In the genomic region with DNA sequence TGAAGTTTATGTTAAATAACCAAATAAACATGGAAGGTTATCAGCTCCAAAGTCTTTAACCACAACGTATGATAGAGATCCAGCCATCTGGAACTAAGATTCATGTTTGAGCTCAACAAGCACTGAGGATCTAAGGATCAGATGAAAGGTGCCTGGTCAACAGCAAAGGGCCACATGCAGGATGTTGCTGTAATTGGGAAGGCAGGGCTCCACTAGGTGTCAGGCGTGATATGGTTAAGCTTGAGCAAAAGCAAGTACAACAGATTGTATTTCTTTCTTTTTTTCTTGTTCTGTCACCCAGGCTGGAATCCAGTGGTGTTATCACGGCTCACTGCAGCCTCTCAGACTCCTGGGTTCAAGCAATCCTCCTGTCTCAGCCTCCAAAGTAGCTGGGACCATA, we compare ENCODE assay signal across 14 cellular contexts. TPM values are rescaled to one million over a fixed set of nuclear protein-coding genes. Genes with fewer than 3 reads are reported as not detected.
A peak's percentile ranks its signal among the peaks of the same experiment; 100 is the strongest.
DNase-seq lines count a peak whose midpoint lies in the region; ATAC-seq and TF ChIP-seq lines count a peak whose summit lies in the region.
"Had no signal": no experiment of that assay in that cellular context is flagged by ENCODE, and none has a peak within 500 bp of the region (broad histone marks: within the 10 kb centered on the region; RNA-seq: fewer than 3 reads in every experiment).

No MANE protein-coding gene starts in this region.

- no peaks in the 10 kb centered on the region for H3K4me1 ChIP-seq in smooth muscle cell (ENCODE audit: low read depth)
- H3K4me1 ChIP-seq: prostate gland had no signal

- no peaks in the 10 kb centered on the region for H3K9me3 ChIP-seq in smooth muscle cell (replicated peaks; ENCODE audit: low read depth)
- H3K9me3 ChIP-seq: prostate gland had no signal

- H3K36me3 ChIP-seq in smooth muscle cell (ENCODE audit: low read depth), result no peaks in the 10 kb centered on the region
- H3K36me3 ChIP-seq: prostate gland had no signal

- 54% methylated on average over 3 of the region's 3 CpGs for WGBS in smooth muscle cell (ENCODE audit: low lambda C conversion rate)

- H3K9ac ChIP-seq in smooth muscle cell (ENCODE audit: low read depth), result no peak overlapping the region
- H3K9ac ChIP-seq: BLaER1 had no signal

- peaks cover 31% of the 10 kb centered on the region for H4K20me1 ChIP-seq in smooth muscle cell (ENCODE audit: low read depth)

- H3K27me3 Mint-ChIP-seq in activated naive CD4-positive, alpha-beta T cell treated with anti-CD3 and anti-CD28 coated beads, Interleukin-2, amount 10 ng/mL, durations not matched to agents 7 days and 5 days, result no peaks in the 10 kb centered on the region
- no peaks in the 10 kb centered on the region for H3K27me3 Mint-ChIP-seq in type B pancreatic cell
- H3K27me3 Mint-ChIP-seq in natural killer cell (ENCODE audit: low read depth in 2 of 2), result no peaks in the 10 kb centered on the region

- no peak overlapping the region for H3K4me2 ChIP-seq in smooth muscle cell
- H3K4me2 ChIP-seq: BLaER1 had no signal

- TF ChIP-seq CTCF in fibroblast of mammary gland (conservative IDR thresholded peaks at IDR 0.05; ENCODE audit: control insufficient read depth, insufficient read depth, low read depth, low read length), result peak; percentile 16
- no peak for TF ChIP-seq CTCF in smooth muscle cell (IDR thresholded peaks at IDR 0.05; ENCODE audit: borderline replicate concordance, insufficient read depth, poor library complexity, severe bottlenecking)
- TF ChIP-seq CTCF in type B pancreatic cell (conservative IDR thresholded peaks at IDR 0.05), result no peak
- no peak for TF ChIP-seq CTCF in natural killer cell (IDR thresholded peaks at IDR 0.05)

- H2AFZ ChIP-seq in smooth muscle cell (ENCODE audit: low read depth), result no peak overlapping the region

- peaks cover 5% of the 10 kb centered on the region for H3K4me1 Mint-ChIP-seq in activated naive CD4-positive, alpha-beta T cell treated with anti-CD3 and anti-CD28 coated beads, Interleukin-2, amount 10 ng/mL, durations not matched to agents 7 days and 5 days
- H3K4me1 Mint-ChIP-seq in type B pancreatic cell (ENCODE audit: unreplicated experiment) (peaks cover 17% of the 10 kb centered on the region), natural killer cell (no peaks in the 10 kb centered on the region)

- peak; percentile 44 for DNase-seq in activated naive CD4-positive, alpha-beta T cell treated with anti-CD3 and anti-CD28 coated beads, Interleukin-2, amount 10 ng/mL, durations not matched to agents 7 days and 5 days
- no peak for DNase-seq in activated naive CD4-positive, alpha-beta T cell treated with anti-CD3 and anti-CD28 coated beads, Interleukin-2, amount 50 U/mL, for 16 hours
- DNase-seq in NCI-H748 treated with DMSO at 0.1 percent for 48 hours (lab: John Stamatoyannopoulos, UW) (peak; percentile 6), fibroblast of mammary gland (ENCODE audit: low read depth) (no peak), smooth muscle cell (lab: John Stamatoyannopoulos, UW; ENCODE audit: unreplicated experiment) (no peak), NCI-H446 treated with DMSO at 0.1 percent for 48 hours (lab: John Stamatoyannopoulos, UW) (no peak), type B pancreatic cell (ENCODE audit: extremely low spot score, unreplicated experiment) (no peak), natural killer cell (no peak)
- DNase-seq: activated T-cell treated with anti-CD3 and anti-CD28 coated beads, Interleukin-2, amount 50 U/mL, for 4 hours; effector CD4-positive, alpha-beta T cell; islet precursor cell; NCI-H1930 had no signal

- no peaks in the 10 kb centered on the region for H3K27me3 ChIP-seq in smooth muscle cell (ENCODE audit: low read depth)
- H3K27me3 ChIP-seq: BLaER1 had no signal

- H3K79me2 ChIP-seq in smooth muscle cell (ENCODE audit: low read depth), result peaks cover 44% of the 10 kb centered on the region

- CTCF ChIA-PET in activated naive CD4-positive, alpha-beta T cell treated with anti-CD3 and anti-CD28 coated beads, Interleukin-2, amount 10 ng/mL, durations not matched to agents 7 days and 5 days (lab: Charles Lee), result interaction anchor here (0.9 to 1.4 kb wide), 3 partner anchors 9 to 106 kb away, joined by 3 to 5 read pairs (median 3); partner anchors contain the start of gene EBPL

- no peak overlapping the region for H3K4me3 Mint-ChIP-seq in activated naive CD4-positive, alpha-beta T cell treated with anti-CD3 and anti-CD28 coated beads, Interleukin-2, amount 10 ng/mL, durations not matched to agents 7 days and 5 days
- H3K4me3 Mint-ChIP-seq in type B pancreatic cell (no peak overlapping the region), natural killer cell (no peak overlapping the region)
- H3K4me3 Mint-ChIP-seq: activated T-cell treated with anti-CD3 and anti-CD28 coated beads, Interleukin-2, amount 50 U/mL, for 4 hours had no signal

- H3K27ac ChIP-seq in smooth muscle cell (ENCODE audit: low read depth), result peak overlapping the region; percentile 40
- H3K27ac ChIP-seq: BLaER1, prostate gland had no signal

- H3K27ac Mint-ChIP-seq in activated naive CD4-positive, alpha-beta T cell treated with anti-CD3 and anti-CD28 coated beads, Interleukin-2, amount 10 ng/mL, durations not matched to agents 7 days and 5 days, result no peak overlapping the region
- no peak overlapping the region for H3K27ac Mint-ChIP-seq in type B pancreatic cell
- H3K27ac Mint-ChIP-seq in natural killer cell, result no peak overlapping the region

- no peaks in the 10 kb centered on the region for H3K9me3 Mint-ChIP-seq in activated naive CD4-positive, alpha-beta T cell treated with anti-CD3 and anti-CD28 coated beads, Interleukin-2, amount 10 ng/mL, durations not matched to agents 7 days and 5 days
- peaks cover 4% of the 10 kb centered on the region for H3K9me3 Mint-ChIP-seq in type B pancreatic cell
- H3K9me3 Mint-ChIP-seq in natural killer cell, result no peaks in the 10 kb centered on the region
- H3K9me3 Mint-ChIP-seq: activated T-cell treated with anti-CD3 and anti-CD28 coated beads, Interleukin-2, amount 50 U/mL, for 4 hours had no signal

- H3F3A ChIP-seq in smooth muscle cell (ENCODE audit: low read depth), result peaks cover 9% of the 10 kb centered on the region

- peaks cover 8% of the 10 kb centered on the region for H3K36me3 Mint-ChIP-seq in activated naive CD4-positive, alpha-beta T cell treated with anti-CD3 and anti-CD28 coated beads, Interleukin-2, amount 10 ng/mL, durations not matched to agents 7 days and 5 days
- H3K36me3 Mint-ChIP-seq in type B pancreatic cell (peaks cover 38% of the 10 kb centered on the region), natural killer cell (no peaks in the 10 kb centered on the region)

- intact Hi-C loops in natural killer cell (cut with micrococcal nuclease), result no loop called here

- ATAC-seq in natural killer cell, result no peak
- ATAC-seq: activated T-cell treated with anti-CD3 and anti-CD28 coated beads, Interleukin-2, amount 50 U/mL, for 4 hours had no signal

- H3K4me3 ChIP-seq in fibroblast of mammary gland (ENCODE audit: control insufficient read depth, low read depth, low read length) (no peak overlapping the region), smooth muscle cell (no peak overlapping the region)
- H3K4me3 ChIP-seq: BLaER1, prostate gland had no signal

RNA-seq across cellular contexts. Expression of gene EBPL, which starts 12.0 kb away (rescaled TPM):
- total RNA-seq in smooth muscle cell (108 and 114 TPM in 2 replicates), type B pancreatic cell (ENCODE audit: low replicate concordance) (32.2 and 56.5 TPM in 2 replicates), natural killer cell (10 to 100 TPM in 2 of 3 donors, 1 to 10 TPM in 1; 7.1 to 11.3 (median 10.7) TPM)
- polyA plus RNA-seq in smooth muscle cell, result 75.3 and 86.5 TPM in 2 replicates

RNA-seq across cellular contexts. Expression of gene ARL11, which starts 50.9 kb away (rescaled TPM):
- total RNA-seq in smooth muscle cell (0.13 TPM in 1 of 2 replicates, not detected in the other), type B pancreatic cell (ENCODE audit: low replicate concordance) (0.83 TPM in 1 of 2 replicates, not detected in the other), natural killer cell (1 to 10 TPM in 1 of 3 donors, under 1 TPM in 2; 0.48 to 1.5 (median 0.61) TPM)
- polyA plus RNA-seq in smooth muscle cell, result 0.17 TPM in 1 of 2 replicates, not detected in the other

Comparison
In these comparisons a context has a peak if more than half of its experiments do, and no peak if none do; other contexts are left out.
1. DNase-seq: peak in activated naive CD4-positive, alpha-beta T cell treated with anti-CD3 and anti-CD28 coated beads, Interleukin-2, amount 10 ng/mL, durations not matched to agents 7 days and 5 days (single experiment) and NCI-H748 treated with DMSO at 0.1 percent for 48 hours (single experiment); none in activated naive CD4-positive, alpha-beta T cell treated with anti-CD3 and anti-CD28 coated beads, Interleukin-2, amount 50 U/mL, for 16 hours (single experiment), fibroblast of mammary gland (single experiment), smooth muscle cell (single experiment), NCI-H446 treated with DMSO at 0.1 percent for 48 hours (single experiment), type B pancreatic cell (single experiment) and natural killer cell (single experiment).